ENCODE assay signal across 15 cellular contexts in the genomic region with DNA sequence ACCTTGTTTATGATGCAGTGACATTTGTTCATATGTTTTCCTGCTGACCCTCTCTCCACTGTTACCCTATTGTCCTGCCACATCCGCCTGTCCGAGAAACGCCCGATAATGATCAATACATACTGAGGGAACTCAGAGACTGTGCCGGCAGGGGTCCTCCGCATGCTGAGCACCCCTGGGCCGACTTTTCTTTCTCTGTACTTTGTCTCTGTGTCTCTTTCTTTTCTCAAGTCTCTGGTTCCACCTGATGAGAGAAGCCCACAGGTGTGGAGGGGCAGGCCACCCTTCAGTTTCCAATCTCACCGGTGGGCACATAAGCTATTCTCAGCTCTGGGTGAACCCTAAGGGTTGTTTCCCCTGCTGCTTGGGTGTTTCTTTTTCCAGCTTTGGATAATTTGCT.
A peak's percentile ranks its signal among the peaks of the same experiment; 100 is the strongest.
DNase-seq lines count a peak whose midpoint lies in the region; ATAC-seq, FAIRE-seq and TF ChIP-seq lines count a peak whose summit lies in the region.
"Had no signal": no experiment of that assay in that cellular context is flagged by ENCODE, and none has a peak within 500 bp of the region (broad histone marks: within the 10 kb centered on the region; RNA-seq: fewer than 3 reads in every experiment).

No MANE protein-coding gene starts in this region.

- no peak overlapping the region for H3K56ac ChIP-seq in H9 (ENCODE audit: insufficient read length, low read depth, low read length)
- no peak overlapping the region for H3K56ac ChIP-seq in H1 (replicated peaks; ENCODE audit: insufficient read length, low read depth, low read length)

- H3K9me3 ChIP-seq in H9 (ENCODE audit: control insufficient read depth, low read depth, low read length): no peaks in the 10 kb centered on the region
- no peaks in the 10 kb centered on the region; a peak in 1 of 4 replicates for H3K9me3 ChIP-seq in H1 (ENCODE audit: insufficient read depth in 2 of 2, low read depth in 1 of 2, low read length in 1 of 2)
- no peaks in the 10 kb centered on the region for H3K9me3 ChIP-seq in mesenchymal stem cell (ENCODE audit: control insufficient read depth, low read length)

- no peak overlapping the region for H2BK120ac ChIP-seq in H9 (ENCODE audit: low read depth, low read length, poor library complexity, severe bottlenecking)
- H2BK120ac ChIP-seq in H1 (replicated peaks; ENCODE audit: low read depth, low read length): no peak overlapping the region
- no peak overlapping the region for H2BK120ac ChIP-seq in mesenchymal stem cell (ENCODE audit: low read depth, low read length)

- H3K23me2 ChIP-seq in H9 (ENCODE audit: insufficient read length, low read depth, low read length, poor library complexity, severe bottlenecking): no peaks in the 10 kb centered on the region
- no peaks in the 10 kb centered on the region for H3K23me2 ChIP-seq in H1 (ENCODE audit: low read depth, low read length)

- WGBS in H9 (ENCODE audit: extremely low coverage, insufficient read length, low lambda C conversion rate): no CpG with 5 or more reads among the region's 8 CpGs
- 86% methylated on average over 8 of the region's 8 CpGs; no CpG with 5 or more reads in 1 of the 2 experiments for WGBS in H1 (ENCODE audit: extremely low coverage in 1 of 2, insufficient coverage in 1 of 2, insufficient read length in 1 of 2, insufficient replicate concordance in 2 of 2, low coverage in 1 of 2, low lambda C conversion rate in 2 of 2, missing lambda C conversion rate in 1 of 2), 2 experiments
- 84% methylated on average over 8 of the region's 8 CpGs for WGBS in mesenchymal stem cell

- no peak overlapping the region for H2AFZ ChIP-seq in H9 (ENCODE audit: low read length)
- no peak overlapping the region for H2AFZ ChIP-seq in H1 (ENCODE audit: low read length)
- H2AFZ ChIP-seq in mesenchymal stem cell (ENCODE audit: low read depth, low read length): no peak overlapping the region

- no peak overlapping the region for H3K27ac ChIP-seq in H9 (ENCODE audit: insufficient read length, low read depth, low read length)
- no peak overlapping the region for H3K27ac ChIP-seq in H1 (ENCODE audit: low read depth, low read length)
- no peak overlapping the region for H3K27ac ChIP-seq in mesenchymal stem cell (ENCODE audit: low read length, poor library complexity, severe bottlenecking)

- in situ Hi-C loops in KBM-7 (cut with MboI; ENCODE audit: low pct_unique_long_range_greater_than_20kb, low sequenced_read_pairs): no loop called here

- H3K27ac Mint-ChIP-seq in H9 (peak overlapping the region; percentile 56 to 84 (median 76)), Calu3 (ENCODE audit: unreplicated experiment) (no peak overlapping the region)
- H3K27ac Mint-ChIP-seq: CD14-positive monocyte; CD8-positive, alpha-beta T cell had no signal

- BruUV-seq in Calu3 (replicated peaks; lab: Mats Ljungman, UMichigan): no TSS peak

- H3K4me1 Mint-ChIP-seq in H9 (peaks cover 44 to 49% of the 10 kb centered on the region in 2 experiments), Calu3 (ENCODE audit: low read depth, unreplicated experiment) (peaks cover 18% of the 10 kb centered on the region)
- H3K4me1 Mint-ChIP-seq: CD14-positive monocyte had no signal

- TF ChIP-seq POLR2A in H1 (IDR thresholded peaks at IDR 0.05; ENCODE audit: control extremely low read depth in 1 of 2, low read depth in 2 of 2, low read length in 2 of 2): no peak

- H3K4me1 ChIP-seq in H9 (ENCODE audit: insufficient read depth, low read length): peaks cover 9% of the 10 kb centered on the region; the same call in 1 of the 2 replicates
- H3K4me1 ChIP-seq in H1 (replicated peaks in 1 of 4; ENCODE audit: control insufficient read depth in 3 of 4, insufficient read depth in 4 of 4, low read length in 3 of 4): peaks cover 0 to 17% (median 5%) of the 10 kb centered on the region in 4 experiments; a peak in 5 of 7 replicates
- H3K4me1 ChIP-seq in mesenchymal stem cell (ENCODE audit: control insufficient read depth, insufficient read depth, low read depth, low read length): peaks cover 2% of the 10 kb centered on the region

- no peak for TF ChIP-seq EP300 in H1 (IDR thresholded peaks at IDR 0.05; ENCODE audit: borderline replicate concordance in 1 of 2, low read depth in 2 of 2, low read length in 2 of 2)

- H3K9ac ChIP-seq in H9 (ENCODE audit: extremely low read depth, insufficient read length, low read length): no peak overlapping the region
- peak overlapping the region in 1 of 4 experiments; percentile 14; a peak in 1 of 7 replicates for H3K9ac ChIP-seq in H1 (replicated peaks in 1 of 4; ENCODE audit: extremely low read depth in 1 of 4, low read depth in 3 of 4, low read length in 3 of 4)
- no peak overlapping the region for H3K9ac ChIP-seq in mesenchymal stem cell (ENCODE audit: low read length)

- ATAC-seq in HG03159 (IDR thresholded peaks at IDR 0.05; ENCODE audit: unreplicated experiment): no peak
- ATAC-seq: CD8-positive, alpha-beta T cell; HCT116 had no signal

- no peak overlapping the region for H3K18ac ChIP-seq in H9 (ENCODE audit: insufficient read length, low read depth, low read length)
- no peak overlapping the region for H3K18ac ChIP-seq in H1 (ENCODE audit: extremely low read depth, low read length)
- H3K18ac ChIP-seq in mesenchymal stem cell (ENCODE audit: low read depth in 1 of 2, low read length in 2 of 2): no peak overlapping the region

- POLR2A ChIA-PET in H1 (lab: Charles Lee; ENCODE audit: partially characterized antibody): no interaction called here

- no peaks in the 10 kb centered on the region for H3K36me3 ChIP-seq in H1 (ENCODE audit: control insufficient read depth in 2 of 4, insufficient read depth in 4 of 4, low read length in 3 of 4)
- no peaks in the 10 kb centered on the region for H3K36me3 ChIP-seq in mesenchymal stem cell (ENCODE audit: control insufficient read depth in 1 of 2, insufficient read depth in 2 of 2, low read depth in 1 of 2, low read length in 2 of 2)

- H3K36me3 Mint-ChIP-seq in H9 (ENCODE audit: insufficient read depth in 1 of 3, low read depth in 3 of 3) (peaks cover 4 to 27% (median 6%) of the 10 kb centered on the region in 3 experiments), Calu3 (ENCODE audit: insufficient read depth, unreplicated experiment) (no peaks in the 10 kb centered on the region)
- H3K36me3 Mint-ChIP-seq: CD14-positive monocyte; CD8-positive, alpha-beta T cell had no signal

- H4K5ac ChIP-seq in H9 (ENCODE audit: insufficient read length, low read depth, low read length): no peak overlapping the region
- H4K5ac ChIP-seq in H1 (ENCODE audit: insufficient read length, low read depth, low read length): no peak overlapping the region

- H2BK5ac ChIP-seq in H9 (ENCODE audit: insufficient read length, low read length) (no peak overlapping the region), H1 (ENCODE audit: low read depth, low read length) (peak overlapping the region; percentile 22; the same call in 1 of the 2 replicates), mesenchymal stem cell (ENCODE audit: low read depth, low read length, poor library complexity, severe bottlenecking) (no peak overlapping the region)

- no peak overlapping the region for H2BK12ac ChIP-seq in H9 (ENCODE audit: insufficient read length, low read depth, low read length)
- H2BK12ac ChIP-seq in H1 (ENCODE audit: low read depth, low read length): no peak overlapping the region
- H2BK12ac ChIP-seq in mesenchymal stem cell (ENCODE audit: low read length in 2 of 2): peak overlapping the region in 1 of 2 experiments; percentile 25

- TF ChIP-seq RAD21 in H1 (IDR thresholded peaks at IDR 0.05 in 1 of 2, conservative IDR thresholded peaks at IDR 0.05 in 1 of 2; ENCODE audit: low read depth in 2 of 2, low read length in 2 of 2): no peak

- H3K4me3 ChIP-seq in H1 (ENCODE audit: extremely low read depth in 1 of 4, insufficient read depth in 2 of 4, low read depth in 3 of 4, low read length in 4 of 4) (no peak overlapping the region), mesenchymal stem cell (ENCODE audit: insufficient read depth in 1 of 2, low read depth in 1 of 2, low read length in 2 of 2) (no peak overlapping the region)

- TF ChIP-seq CTCF in H9 (conservative IDR thresholded peaks at IDR 0.05) (no peak), H1 (IDR thresholded peaks at IDR 0.05; ENCODE audit: control extremely low read depth in 1 of 3, insufficient read depth in 1 of 3, low read depth in 1 of 3, low read length in 3 of 3) (no peak), Calu3 (IDR thresholded peaks at IDR 0.05; ENCODE audit: unreplicated experiment) (no peak)

- H3K4me2 ChIP-seq in H9 (ENCODE audit: insufficient read depth, insufficient read length, low read length): no peak overlapping the region
- H3K4me2 ChIP-seq in H1 (ENCODE audit: insufficient read depth in 1 of 2, low read depth in 2 of 2, low read length in 2 of 2): no peak overlapping the region
- no peak overlapping the region for H3K4me2 ChIP-seq in mesenchymal stem cell (ENCODE audit: low read length, poor library complexity, severe bottlenecking)

- CTCF ChIA-PET in H1 (lab: Charles Lee; ENCODE audit: partially characterized antibody): no interaction called here
- CTCF ChIA-PET in Calu3 (lab: Charles Lee): no interaction called here

- H3K79me1 ChIP-seq in H9 (ENCODE audit: insufficient read depth, low read depth, low read length, poor library complexity, severe bottlenecking): no peaks in the 10 kb centered on the region
- no peaks in the 10 kb centered on the region for H3K79me1 ChIP-seq in H1 (ENCODE audit: low read depth, low read length)
- H3K79me1 ChIP-seq in mesenchymal stem cell (replicated peaks; ENCODE audit: low read length, poor library complexity, severe bottlenecking): no peaks in the 10 kb centered on the region

- no peak for DNase-seq in H9
- DNase-seq in H1 (ENCODE audit: low read depth in 1 of 2, low spot score in 2 of 2): no peak
- no peak for DNase-seq in mesenchymal stem cell
- no peak for DNase-seq in KBM-7
- DNase-seq in globus pallidus (ENCODE audit: low spot score): no peak
- no peak for DNase-seq in Calu3
- DNase-seq: CD8-positive, alpha-beta T cell; DMS79; EL; GDM1; Karpas-422 had no signal

- H3K9me3 Mint-ChIP-seq in H9 (peaks cover 6% of the 10 kb centered on the region in 2 experiments), Calu3 (ENCODE audit: low read depth, unreplicated experiment) (no peaks in the 10 kb centered on the region)
- H3K9me3 Mint-ChIP-seq: CD8-positive, alpha-beta T cell had no signal

- H4K91ac ChIP-seq in H9 (ENCODE audit: insufficient read length, low read depth, low read length) (no peak overlapping the region), H1 (replicated peaks; ENCODE audit: insufficient read length, low read length) (no peak overlapping the region), mesenchymal stem cell (ENCODE audit: low read length) (no peak overlapping the region)

- H2BK20ac ChIP-seq in H9 (ENCODE audit: low read depth, low read length, poor library complexity, severe bottlenecking) (no peak overlapping the region), H1 (ENCODE audit: low read length) (no peak overlapping the region; the same call in 1 of the 2 replicates)

- H3K4me3 Mint-ChIP-seq in H9: no peak overlapping the region
- H3K4me3 Mint-ChIP-seq in Calu3 (ENCODE audit: low read depth, unreplicated experiment): no peak overlapping the region
- H3K4me3 Mint-ChIP-seq: CD14-positive monocyte; CD8-positive, alpha-beta T cell had no signal

- H3K4ac ChIP-seq in H9 (ENCODE audit: low read depth, low read length): no peak overlapping the region
- H3K4ac ChIP-seq in H1 (replicated peaks; ENCODE audit: insufficient read length, low read depth, low read length): no peak overlapping the region
- H3K4ac ChIP-seq in mesenchymal stem cell (ENCODE audit: low read depth in 1 of 2, low read length in 2 of 2): no peak overlapping the region

- H3K27me3 Mint-ChIP-seq in H9 (ENCODE audit: low read depth): no peaks in the 10 kb centered on the region
- no peaks in the 10 kb centered on the region for H3K27me3 Mint-ChIP-seq in Calu3 (ENCODE audit: unreplicated experiment)

- H4K8ac ChIP-seq in H9 (replicated peaks; ENCODE audit: insufficient read length, low read depth, low read length): no peak overlapping the region
- no peak overlapping the region for H4K8ac ChIP-seq in H1 (ENCODE audit: extremely low read depth, insufficient read depth, low read length)
- H4K8ac ChIP-seq in mesenchymal stem cell (ENCODE audit: low read length): no peak overlapping the region

- H3K27me3 ChIP-seq in H9 (ENCODE audit: insufficient read depth, low read length) (no peaks in the 10 kb centered on the region), H1 (replicated peaks in 1 of 4; ENCODE audit: control insufficient read depth in 3 of 4, extremely low read depth in 1 of 4, insufficient read depth in 3 of 4, low read length in 3 of 4) (peaks cover 0 to 2% (median 0%) of the 10 kb centered on the region in 4 experiments; a peak in 3 of 7 replicates), mesenchymal stem cell (ENCODE audit: control insufficient read depth in 1 of 2, insufficient read depth in 1 of 2, low read length in 2 of 2) (no peaks in the 10 kb centered on the region)

- H3K14ac ChIP-seq in H9 (ENCODE audit: insufficient read depth, low read length) (no peak overlapping the region), H1 (ENCODE audit: insufficient read length) (no peak overlapping the region), mesenchymal stem cell (ENCODE audit: low read length in 2 of 2) (no peak overlapping the region)

- no peak overlapping the region for H3T11ph ChIP-seq in H9 (ENCODE audit: low read length)

- intact Hi-C loops in Calu3 (cut with micrococcal nuclease; ENCODE audit: unreplicated experiment): no loop called here

- H2AK5ac ChIP-seq in H9 (ENCODE audit: insufficient read length, low read length) (no peak overlapping the region), H1 (ENCODE audit: low read depth, low read length) (no peak overlapping the region), mesenchymal stem cell (ENCODE audit: low read length, severe bottlenecking) (peak overlapping the region; percentile 80)

- H4K20me1 ChIP-seq in H9 (ENCODE audit: control insufficient read depth, insufficient read depth, insufficient read length) (no peaks in the 10 kb centered on the region), H1 (replicated peaks in 1 of 2; ENCODE audit: control insufficient read depth in 1 of 2, insufficient read depth in 2 of 2, low read length in 2 of 2) (no peaks in the 10 kb centered on the region)

- no peak overlapping the region for H2BK15ac ChIP-seq in H9 (ENCODE audit: low read depth, low read length)
- H2BK15ac ChIP-seq in H1 (ENCODE audit: low read length): no peak overlapping the region
- H2BK15ac ChIP-seq in mesenchymal stem cell (ENCODE audit: low read depth, poor library complexity, severe bottlenecking): no peak overlapping the region

- H3K23ac ChIP-seq in H9 (ENCODE audit: insufficient read length, low read depth, low read length) (no peak overlapping the region), H1 (ENCODE audit: insufficient read length) (no peak overlapping the region), mesenchymal stem cell (ENCODE audit: low read length in 2 of 2) (no peak overlapping the region)

- H3K79me2 ChIP-seq in H9 (ENCODE audit: insufficient read depth, low read length): no peaks in the 10 kb centered on the region
- H3K79me2 ChIP-seq in H1 (ENCODE audit: control insufficient read depth in 1 of 2, insufficient read depth in 2 of 2, low read length in 2 of 2): no peaks in the 10 kb centered on the region

- no peak for FAIRE-seq in H1 (lab: Jason Lieb, UNC)
- FAIRE-seq: GM19239 had no signal
